1 cellular context compared by ENCODE assay signal in the genomic region with DNA sequence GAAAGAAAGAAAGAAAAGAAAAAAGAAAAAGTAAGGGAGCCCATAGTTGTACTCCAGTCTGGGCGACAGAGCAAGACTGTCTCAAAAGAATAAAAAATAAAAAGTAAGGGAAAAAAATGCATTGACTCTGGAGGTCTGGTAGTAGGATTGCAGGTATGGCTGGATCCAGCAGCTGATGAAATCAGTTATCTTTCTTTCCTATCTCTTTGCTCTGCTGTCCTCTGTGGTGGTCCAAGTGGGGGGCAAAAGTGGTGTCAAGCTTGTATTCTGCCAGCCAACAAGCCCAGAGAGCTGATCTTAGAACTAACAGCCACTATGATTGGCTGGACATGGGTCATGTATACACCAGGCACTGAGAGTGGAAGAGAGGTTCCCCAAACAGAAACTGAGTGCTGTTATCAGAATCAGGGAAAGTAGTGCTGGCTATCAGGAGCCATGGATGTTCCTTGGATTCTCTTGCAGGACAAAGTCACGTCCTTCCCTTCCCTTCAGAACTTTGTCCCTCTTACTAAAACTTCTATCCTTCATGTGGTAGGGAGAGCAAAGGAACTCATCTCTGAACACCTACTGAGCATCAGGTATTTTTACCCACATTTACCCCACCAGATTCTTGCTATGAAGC.
TF ChIP-seq lines count a peak whose summit lies in the region.

No MANE protein-coding gene starts in this region.

TF ChIP-seq in HepG2, 621 proteins besides CTCF, POLR2A, EP300 and RAD21:
- TF ChIP-seq HMG20A (CRISPR knock-in tag; IDR thresholded peaks at IDR 0.05; ENCODE audit: borderline replicate concordance), result no peak
- no peak for TF ChIP-seq ZFX (CRISPR knock-in tag; IDR thresholded peaks at IDR 0.05; ENCODE audit: low read depth)
- TF ChIP-seq STAG1 (CRISPR knock-in tag; IDR thresholded peaks at IDR 0.05), result no peak
- TF ChIP-seq KDM1A (CRISPR knock-in tag; IDR thresholded peaks at IDR 0.05), result 0 out of 2 replicates have a peak, but pooled peaks have one; percentile 11
- TF ChIP-seq ZBTB7A (CRISPR knock-in tag; IDR thresholded peaks at IDR 0.05), result no peak
- TF ChIP-seq ZNF329 (CRISPR knock-in tag; IDR thresholded peaks at IDR 0.05; ENCODE audit: low read depth), result peak; percentile 99
- TF ChIP-seq KDM5B (CRISPR knock-in tag; IDR thresholded peaks at IDR 0.05; ENCODE audit: borderline replicate concordance), result no peak
